ENCODE assay signal across 1 cellular context in the genomic region with DNA sequence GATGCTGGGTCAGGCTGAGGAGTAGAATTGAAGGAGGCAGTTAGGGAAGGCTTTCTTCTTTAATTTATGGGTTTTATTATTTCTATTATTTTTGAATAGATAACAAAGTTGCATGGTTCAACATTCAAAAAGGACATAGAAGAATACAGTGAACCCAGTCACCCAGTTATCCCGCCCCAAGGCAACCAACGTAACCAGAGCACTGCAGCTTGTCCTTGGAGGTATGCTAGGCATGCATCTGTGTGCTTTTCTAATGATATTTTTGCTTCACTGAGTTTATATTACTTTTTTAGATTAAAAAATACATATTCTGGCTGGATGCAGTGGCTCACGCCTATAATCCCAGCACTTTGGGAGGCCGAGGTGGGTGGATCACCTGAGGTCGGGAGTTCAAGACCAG.
TF ChIP-seq lines count a peak whose summit lies in the region.

No MANE protein-coding gene starts in this region.

TF ChIP-seq in IMR-90, 13 proteins besides CTCF, POLR2A, EP300 and RAD21 (continued from another document):
- TF ChIP-seq USF2 (IDR thresholded peaks at IDR 0.05; ENCODE audit: low read depth, low read length) (no peak), SMC3 (IDR thresholded peaks at IDR 0.05; ENCODE audit: low read depth, low read length) (no peak), CEBPB (IDR thresholded peaks at IDR 0.05; ENCODE audit: low read depth, low read length) (no peak)
TF ChIP-seq in IMR-90: peak in this region for 0.
